In the genomic region with DNA sequence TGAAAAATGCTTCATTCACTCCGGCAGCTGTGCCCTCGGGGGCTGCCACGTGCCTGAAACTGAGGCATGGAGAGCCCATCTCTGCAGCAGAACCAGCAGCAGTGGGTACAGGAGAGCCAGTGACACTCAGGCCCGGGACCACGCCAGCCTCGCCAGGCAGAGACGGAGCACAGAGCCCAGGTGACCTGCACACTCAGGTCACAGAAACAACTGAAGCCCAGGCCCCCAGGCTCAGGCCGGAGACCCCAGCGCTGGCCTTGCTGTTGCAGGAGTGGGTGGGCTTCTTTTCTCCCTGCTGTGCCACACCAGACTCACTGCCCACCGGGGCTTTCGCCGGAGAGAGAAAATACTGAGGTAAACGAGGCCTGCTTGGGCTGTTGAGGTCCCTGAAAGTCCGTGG, we compare ENCODE assay signal across 21 cellular contexts.
"Had no signal": no experiment of that assay in that cellular context is flagged by ENCODE, and none has a peak within 500 bp of the region (broad histone marks: within the 10 kb centered on the region; RNA-seq: fewer than 3 reads in every experiment).

No MANE protein-coding gene starts in this region.

- H3K36me3 Mint-ChIP-seq: IgD-negative memory B cell had no signal

- H3K27ac Mint-ChIP-seq: IgD-negative memory B cell had no signal

- H3K9ac ChIP-seq: KMS-11 had no signal

- H3K27me3 Mint-ChIP-seq: IgD-negative memory B cell had no signal

- DNase-seq: NCI-H1048, NCI-H1105, NCI-H1417, NCI-H1436 treated with DMSO at 0.1 percent for 48 hours, NCI-H1694, NCI-H187 treated with DMSO at 0.1 percent for 48 hours, NCI-H2029 treated with DMSO at 0.1 percent for 48 hours, NCI-H2171 treated with DMSO at 0.1 percent for 48 hours, NCI-H2227 treated with DMSO at 0.1 percent for 48 hours, NCI-H524, NCI-H526 treated with DMSO at 0.1 percent for 48 hours, NCI-H748 treated with DMSO at 0.1 percent for 48 hours, Right ventricle myocardium superior, RPMI8226, SIG-M5 had no signal

- H3K4me2 ChIP-seq: KMS-11 had no signal

- H3K27ac ChIP-seq: HL-60, KMS-11, SJSA1, SK-N-MC had no signal

- H3K4me1 Mint-ChIP-seq: IgD-negative memory B cell had no signal

- H3K4me3 ChIP-seq: K562, SJSA1, SK-N-MC had no signal

- H3K4me1 ChIP-seq: SJSA1 had no signal

- ATAC-seq: K562 had no signal

- H3K36me3 ChIP-seq: SJSA1 had no signal
